11 cellular contexts compared by ENCODE assay signal in genomic region chr22:27032121-27032761, GRCh38.
DNase-seq lines count a peak whose midpoint lies in the region; ATAC-seq and TF ChIP-seq lines count a peak whose summit lies in the region.
"Had no signal": no experiment of that assay in that cellular context is flagged by ENCODE, and none has a peak within 500 bp of the region (broad histone marks: within the 10 kb centered on the region; RNA-seq: fewer than 3 reads in every experiment).

No MANE protein-coding gene starts in this region.

- WGBS in mammary epithelial cell (ENCODE audit: low coverage, missing lambda C conversion rate): 1% methylated on average over 14 of the region's 28 CpGs
- WGBS in aorta, 2 donors: 3 to 4% methylated on average over 27 to 28 of the region's 28 CpGs

- no peak overlapping the region for H3K4me3 Mint-ChIP-seq in MCF 10A (ENCODE audit: unreplicated experiment)
- H3K4me3 Mint-ChIP-seq in brain: peak overlapping the region in 1 of 5 experiments; percentile 59

- POLR2A ChIA-PET in MCF 10A (lab: Yijun Ruan, JAX): no interaction called here

- H3K4me1 ChIP-seq in mammary epithelial cell (ENCODE audit: insufficient read depth, low read length): no peaks in the 10 kb centered on the region
- H3K4me1 ChIP-seq in aorta (ENCODE audit: control insufficient read depth in 1 of 2, insufficient read depth in 2 of 2, low read length in 2 of 2): peaks cover 0 to 1% of the 10 kb centered on the region in 2 donors
- H3K4me1 ChIP-seq: BLaER1 treated with 17β-estradiol and CSF1 and Interleukin-3, amounts not matched to agents 10 nM and 100 nM had no signal

- CTCF ChIA-PET in MCF 10A (lab: Yijun Ruan, JAX): interaction anchor here (0.6 kb wide), 2 partner anchors 52 to 571 kb away, joined by 3 to 4 read pairs; no protein-coding TSS in a partner anchor
- CTCF ChIA-PET in mammary epithelial cell (lab: Charles Lee; ENCODE audit: low non-redundant PET): no interaction called here

- H3K4me3 ChIP-seq in mammary epithelial cell (replicated peaks in 1 of 3; ENCODE audit: insufficient read depth in 1 of 3, low read depth in 2 of 3, low read length in 3 of 3) (no peak overlapping the region), aorta (ENCODE audit: low read length in 2 of 2) (no peak overlapping the region)
- H3K4me3 ChIP-seq: BLaER1 treated with 17β-estradiol and CSF1 and Interleukin-3, amounts not matched to agents 10 nM and 100 nM had no signal

- dilution Hi-C loops in mammary epithelial cell (cut with HindIII; ENCODE audit: low sequenced_read_pairs): no loop called here

- no peaks in the 10 kb centered on the region for H3K4me1 Mint-ChIP-seq in MCF 10A (ENCODE audit: insufficient read depth, unreplicated experiment)
- H3K4me1 Mint-ChIP-seq in brain: peaks cover 19% of the 10 kb centered on the region

- in situ Hi-C loops in mammary epithelial cell (cut with MboI; ENCODE audit: low sequenced_read_pairs in 2 of 2) (no loop called here), GM13976 (cut with MboI; ENCODE audit: low sequenced_read_pairs, unreplicated experiment) (no loop called here)

- H2AFZ ChIP-seq in mammary epithelial cell (ENCODE audit: low read depth, low read length): no peak overlapping the region

- H3K79me2 ChIP-seq in mammary epithelial cell (ENCODE audit: insufficient read depth, low read length): no peaks in the 10 kb centered on the region

- DNase-seq in MCF 10A (ENCODE audit: unreplicated experiment) (peak; percentile 5), mammary epithelial cell (no peak), inferior parietal cortex (ENCODE audit: extremely low spot score) (peak; percentile 28), aorta (peak; percentile 83 to 91), GM13976 (ENCODE audit: low spot score) (no peak)
- no peak for DNase-seq in stimulated activated naive CD4-positive, alpha-beta T cell (lab: John Stamatoyannopoulos, UW)
- DNase-seq: stimulated activated naive CD8-positive, alpha-beta T cell treated with anti-CD3 and anti-CD28 coated beads, Interleukin-15, Interleukin-2, amounts not matched to agents 100 U/mL and 50 U/mL, for 24 hours; T-helper 9 cell had no signal

- no peak overlapping the region for H3K9ac ChIP-seq in mammary epithelial cell (ENCODE audit: insufficient read depth, low read length)
- H3K9ac ChIP-seq: BLaER1 treated with 17β-estradiol and CSF1 and Interleukin-3, amounts not matched to agents 10 nM and 100 nM had no signal

- H3K27me3 ChIP-seq in mammary epithelial cell (ENCODE audit: insufficient read depth, low read length) (peaks cover 5% of the 10 kb centered on the region), aorta (ENCODE audit: control insufficient read depth in 1 of 2, insufficient read depth in 2 of 2, low read length in 1 of 2) (no peaks in the 10 kb centered on the region)
- H3K27me3 ChIP-seq: BLaER1 treated with 17β-estradiol and CSF1 and Interleukin-3, amounts not matched to agents 10 nM and 100 nM had no signal

- ATAC-seq in aorta (ENCODE audit: low FRiP score) (peak; percentile 84), GM21526 (IDR thresholded peaks at IDR 0.05; ENCODE audit: low FRiP score, unreplicated experiment) (no peak)
- ATAC-seq: stimulated activated naive CD8-positive, alpha-beta T cell treated with anti-CD3 and anti-CD28 coated beads, Interleukin-15, Interleukin-2, amounts not matched to agents 100 U/mL and 50 U/mL, for 24 hours had no signal

- H3K36me3 ChIP-seq in mammary epithelial cell (ENCODE audit: insufficient read depth, low read length) (no peaks in the 10 kb centered on the region), aorta (ENCODE audit: control insufficient read depth in 1 of 2, insufficient read depth in 2 of 2, low read length in 1 of 2) (no peaks in the 10 kb centered on the region)
- H3K36me3 ChIP-seq: BLaER1 treated with 17β-estradiol and CSF1 and Interleukin-3, amounts not matched to agents 10 nM and 100 nM had no signal

- peaks cover 59% of the 10 kb centered on the region for H3K27me3 Mint-ChIP-seq in MCF 10A (ENCODE audit: insufficient read depth, unreplicated experiment)
- peaks cover 5% of the 10 kb centered on the region for H3K27me3 Mint-ChIP-seq in brain

- H3K27ac ChIP-seq in mammary epithelial cell (ENCODE audit: insufficient read depth, low read depth, low read length) (no peak overlapping the region), aorta (ENCODE audit: low read depth in 1 of 2, low read length in 2 of 2) (peak overlapping the region in 1 of 2 donors; percentile 46)
- H3K27ac ChIP-seq: BLaER1 treated with 17β-estradiol and CSF1 and Interleukin-3, amounts not matched to agents 10 nM and 100 nM had no signal

- intact Hi-C loops in MCF 10A (cut with micrococcal nuclease) (no loop called here), mammary epithelial cell (cut with micrococcal nuclease) (no loop called here), aorta (cut with DNase I) (loop anchor here in 1 of 2 donors (10.0 kb wide), 1 partner anchor 213 kb away; no protein-coding TSS in a partner anchor)

- H3K4me2 ChIP-seq in mammary epithelial cell (ENCODE audit: insufficient read depth, low read depth, low read length): no peak overlapping the region
- H3K4me2 ChIP-seq: BLaER1 treated with 17β-estradiol and CSF1 and Interleukin-3, amounts not matched to agents 10 nM and 100 nM had no signal

- H3K36me3 Mint-ChIP-seq in MCF 10A (ENCODE audit: insufficient read depth, unreplicated experiment) (no peaks in the 10 kb centered on the region), brain (no peaks in the 10 kb centered on the region)

- H3K27ac Mint-ChIP-seq in MCF 10A (ENCODE audit: low read depth, unreplicated experiment) (no peak overlapping the region), brain (peak overlapping the region in 4 of 5 experiments; percentile 81 to 90 (median 86))

- TF ChIP-seq CTCF in MCF 10A (IDR thresholded peaks at IDR 0.05; ENCODE audit: unreplicated experiment): no peak
- peak in 1 of 2 donors; percentile 7 for TF ChIP-seq CTCF in mammary epithelial cell (conservative IDR thresholded peaks at IDR 0.05 in 1 of 2, IDR thresholded peaks at IDR 0.05 in 1 of 2; ENCODE audit: extremely low read depth in 1 of 2, insufficient read depth in 1 of 2, low read depth in 1 of 2, low read length in 2 of 2)
- peak; percentile 15 to 48 for TF ChIP-seq CTCF in brain (conservative IDR thresholded peaks at IDR 0.05)
- TF ChIP-seq CTCF in GM13976 (IDR thresholded peaks at IDR 0.05; ENCODE audit: borderline replicate concordance, control extremely low read depth, extremely low read depth, insufficient read depth, missing control alignments): no peak

- H3K9me3 Mint-ChIP-seq in MCF 10A (ENCODE audit: unreplicated experiment) (no peaks in the 10 kb centered on the region), brain (peaks cover 0 to 26% (median 10%) of the 10 kb centered on the region in 5 experiments)

- no peaks in the 10 kb centered on the region for H3K9me3 ChIP-seq in mammary epithelial cell (replicated peaks; ENCODE audit: insufficient read depth, low read length)
- H3K9me3 ChIP-seq in aorta (ENCODE audit: control insufficient read depth, low read length): no peaks in the 10 kb centered on the region

- no peaks in the 10 kb centered on the region for H4K20me1 ChIP-seq in mammary epithelial cell (ENCODE audit: insufficient read depth, low read length)
- H4K20me1 ChIP-seq: BLaER1 treated with 17β-estradiol and CSF1 and Interleukin-3, amounts not matched to agents 10 nM and 100 nM had no signal

- BruUV-seq in MCF 10A (replicated peaks; lab: Mats Ljungman, UMichigan) (no TSS peak), mammary epithelial cell (replicated peaks; lab: Mats Ljungman, UMichigan) (no TSS peak)

Comparison
In these comparisons a context has a peak if more than half of its experiments do, and no peak if none do; other contexts are left out.
1. DNase-seq: peak in MCF 10A (single experiment), inferior parietal cortex (single experiment) and aorta (2 of 2); none in mammary epithelial cell (single experiment), stimulated activated naive CD4-positive, alpha-beta T cell (0 of 6) and GM13976 (single experiment).
2. CTCF ChIP-seq: peak in brain (2 of 2); none in MCF 10A (single experiment) and GM13976 (single experiment).